In genomic region chr20:62969179-62969760, GRCh38 we compare ENCODE assay signal across 27 cellular contexts. TPM values are rescaled to one million over a fixed set of nuclear protein-coding genes. Genes with fewer than 3 reads are reported as not detected.
DNase-seq lines count a peak whose midpoint lies in the region; ATAC-seq, FAIRE-seq and TF ChIP-seq lines count a peak whose summit lies in the region.
"Had no signal": no experiment of that assay in that cellular context is flagged by ENCODE, and none has a peak within 500 bp of the region (broad histone marks: within the 10 kb centered on the region; RNA-seq: fewer than 3 reads in every experiment).

No MANE protein-coding gene starts in this region.

- TF ChIP-seq POLR2A in GM18951 (IDR thresholded peaks at IDR 0.05; ENCODE audit: extremely low read depth, insufficient read depth, insufficient read length) (peak; percentile 19), HepG2 (IDR thresholded peaks at IDR 0.05; ENCODE audit: insufficient read depth in 1 of 2, low read depth in 2 of 2, low read length in 2 of 2) (peak in 1 of 2 experiments; percentile 7; a peak in 1 of 4 replicates)

- no peak for TF ChIP-seq RAD21 in HepG2 (CRISPR knock-in tag; IDR thresholded peaks at IDR 0.05)

- POLR2A ChIA-PET in HepG2 (lab: Yijun Ruan, JAX): interaction anchor here (2.0 to 2.8 kb wide), 2 partner anchors 32 to 44 kb away, joined by 6 to 20 read pairs; partner anchors contain the start of gene GID8

- WGBS in HepG2 (ENCODE audit: low lambda C conversion rate): 42% methylated on average over 16 of the region's 16 CpGs

- H3K9me3 ChIP-seq in HepG2 (ENCODE audit: low read length): no peaks in the 10 kb centered on the region
- H3K9me3 ChIP-seq: A549 had no signal

- no peak for TF ChIP-seq CTCF in AG10803 (conservative IDR thresholded peaks at IDR 0.05; ENCODE audit: low read length)
- no peak for TF ChIP-seq CTCF in HepG2 (CRISPR knock-in tag; IDR thresholded peaks at IDR 0.05)

- H3K79me2 ChIP-seq in HepG2 (ENCODE audit: insufficient read depth, low read length): no peaks in the 10 kb centered on the region

- H3K4me2 ChIP-seq in HepG2 (ENCODE audit: low read depth, low read length): no peak overlapping the region
- H3K4me2 ChIP-seq: A549 had no signal

- ATAC-seq in HepG2 (no peak), GM21528 (IDR thresholded peaks at IDR 0.05; ENCODE audit: low FRiP score, unreplicated experiment) (no peak)
- ATAC-seq: A549, T-helper 17 cell had no signal

- peak overlapping the region; percentile 2 for H3K27ac ChIP-seq in HepG2 (ENCODE audit: extremely low read length, insufficient read depth, low read length)
- H3K27ac ChIP-seq: A549, HL-60 had no signal

- BruUV-seq in HepG2 (replicated peaks; lab: Mats Ljungman, UMichigan): no TSS peak

- H3K27me3 ChIP-seq in HepG2 (ENCODE audit: control insufficient read depth in 1 of 2, insufficient read depth in 2 of 2, low read length in 2 of 2): peaks cover 12 to 31% of the 10 kb centered on the region in 2 experiments
- peaks cover 13% of the 10 kb centered on the region for H3K27me3 ChIP-seq in H7 (ENCODE audit: control insufficient read depth, insufficient read depth, low read length)

- DNase-seq in AG10803 (ENCODE audit: low read depth) (peak; percentile 6), RPMI8226 (peak; percentile 62), HepG2 (ENCODE audit: low spot score) (no peak), NCI-H82 (lab: John Stamatoyannopoulos, UW) (no peak), H7 (no peak), amygdala (lab: John Stamatoyannopoulos, UW) (no peak)
- DNase-seq: CD4-positive, alpha-beta T cell; H9; KG1; NCI-H1694; NCI-H446 treated with DMSO at 0.1 percent for 48 hours; NCI-H526 treated with DMSO at 0.1 percent for 48 hours; OCI-M1; Right ventricle myocardium superior; SW 1271; T-helper 17 cell had no signal

- H3K36me3 ChIP-seq in HepG2 (replicated peaks in 1 of 2; ENCODE audit: control insufficient read depth in 1 of 2, insufficient read depth in 2 of 2, low read length in 2 of 2) (peaks cover 25% of the 10 kb centered on the region in 2 experiments), H7 (replicated peaks; ENCODE audit: control insufficient read depth, insufficient read depth, low read length) (no peaks in the 10 kb centered on the region; the same call in none of the 2 replicates)

- H4K20me1 ChIP-seq in HepG2 (ENCODE audit: insufficient read depth, low read length): peaks cover 40% of the 10 kb centered on the region; the same call in 1 of the 2 replicates

- no peak overlapping the region for H2AFZ ChIP-seq in HepG2 (ENCODE audit: low read length)

- in situ Hi-C loops in GM18951 (cut with MboI; ENCODE audit: low sequenced_read_pairs, unreplicated experiment) (no loop called here), HepG2 (cut with HindIII; ENCODE audit: extremely low pct_ligation_motif_present, low pct_unique_long_range_greater_than_20kb) (no loop called here)

- intact Hi-C loops in HepG2 (cut with micrococcal nuclease; ENCODE audit: unreplicated experiment): no loop called here

- CTCF ChIA-PET in HepG2 (lab: Yijun Ruan, JAX; ENCODE audit: low intra/inter-chr PET ratio, low total read pairs): no interaction called here

- TF ChIP-seq EP300 in HepG2 (IDR thresholded peaks at IDR 0.05; ENCODE audit: low read depth in 2 of 2, low read length in 2 of 2) (no peak), HepG2 (CRISPR knock-in tag; IDR thresholded peaks at IDR 0.05; ENCODE audit: borderline replicate concordance) (no peak)

- H3K4me3 ChIP-seq in AG10803 (ENCODE audit: low read length) (no peak overlapping the region), HepG2 (replicated peaks in 1 of 3; ENCODE audit: insufficient read depth in 1 of 3, low read depth in 2 of 3, low read length in 3 of 3) (no peak overlapping the region), H7 (ENCODE audit: insufficient read depth, low read depth, low read length) (no peak overlapping the region)
- H3K4me3 ChIP-seq: A549 had no signal

- peak; percentile 15 for FAIRE-seq in HepG2 (lab: Jason Lieb, UNC)
- FAIRE-seq: A549, G401.6, GM18507, GM19239, RCC 7860 had no signal

- peaks cover 45% of the 10 kb centered on the region for H3K4me1 ChIP-seq in HepG2 (ENCODE audit: insufficient read depth, low read length)

- no peak overlapping the region for H3K9ac ChIP-seq in HepG2 (ENCODE audit: insufficient read depth, low read depth, low read length)

RNA-seq across cellular contexts. Expression of gene SLC17A9, which starts 16.8 kb away (rescaled TPM):
- 33.6 and 110 TPM in 2 replicates for total RNA-seq in HepG2 (2016; rRNA removed; fragmentation: Illumina TruSeq; extraction: Trizol)
- 27.1 and 27.6 TPM in 2 replicates for total RNA-seq in HepG2 (2016; cell fraction: cytosol; rRNA removed; fragmentation: Illumina TruSeq; extraction: Trizol; ENCODE audit: low read depth)
- total RNA-seq in HepG2 (2016; cell fraction: insoluble cytoplasmic fraction; rRNA removed; fragmentation: Illumina TruSeq; extraction: Trizol): 25.3 and 116 TPM in 2 replicates
- total RNA-seq in HepG2 (2016; cell fraction: membrane; rRNA removed; fragmentation: Illumina TruSeq; extraction: Trizol): 36.6 and 38.0 TPM in 2 replicates
- 145 and 168 TPM in 2 replicates for total RNA-seq in HepG2 (2016; cell fraction: nucleus; rRNA removed; fragmentation: Illumina TruSeq; extraction: Trizol)
- polyA plus RNA-seq in HepG2 (2011; rRNA removed): 191 and 280 TPM in 2 replicates
- 57.2 and 94.5 TPM in 2 replicates for polyA plus RNA-seq in HepG2 (2011; cell fraction: cytosol; rRNA removed)
- 3,698 and 4,960 TPM in 2 replicates for polyA plus RNA-seq in HepG2 (2011; cell fraction: nucleus; rRNA removed)
- polyA plus RNA-seq in HepG2 (2012): 173 and 220 TPM in 2 replicates
- polyA plus RNA-seq in HepG2 (2016; cell fraction: cytosol; fragmentation: Illumina TruSeq; extraction: Trizol; ENCODE audit: low read depth): 16.5 and 18.1 TPM in 2 replicates
- polyA plus RNA-seq in HepG2 (2016; cell fraction: insoluble cytoplasmic fraction; fragmentation: Illumina TruSeq; extraction: Trizol; ENCODE audit: low read depth): 36.5 and 42.6 TPM in 2 replicates
- 30.7 and 32.6 TPM in 2 replicates for polyA plus RNA-seq in HepG2 (2016; cell fraction: membrane; fragmentation: Illumina TruSeq; extraction: Trizol; ENCODE audit: low read depth)
- 553 and 603 TPM in 2 replicates for polyA plus RNA-seq in HepG2 (2016; cell fraction: nucleus; fragmentation: Illumina TruSeq; extraction: Trizol; ENCODE audit: insufficient read depth, low read depth)
- polyA minus RNA-seq in HepG2 (2011; rRNA and poly(A)+ RNA removed; ENCODE audit: low replicate concordance): 0.07 and 195 TPM in 2 replicates
- 33.4 and 43.3 TPM in 2 replicates for polyA minus RNA-seq in HepG2 (2011; cell fraction: cytosol; rRNA and poly(A)+ RNA removed)
- polyA minus RNA-seq in HepG2 (2011; cell fraction: nucleus; rRNA and poly(A)+ RNA removed): 176 and 196 TPM in 2 replicates
- 32.6 and 41.4 TPM in 2 replicates for total RNA-seq in H7 (2014; rRNA removed; shearing (Covaris generic))

RNA-seq across cellular contexts. Expression of gene GID8, which starts 31.3 kb away (rescaled TPM):
- 59.8 and 74.4 TPM in 2 replicates for total RNA-seq in HepG2 (2016; rRNA removed; fragmentation: Illumina TruSeq; extraction: Trizol)
- 17.8 and 18.7 TPM in 2 replicates for total RNA-seq in HepG2 (2016; cell fraction: cytosol; rRNA removed; fragmentation: Illumina TruSeq; extraction: Trizol; ENCODE audit: low read depth)
- total RNA-seq in HepG2 (2016; cell fraction: insoluble cytoplasmic fraction; rRNA removed; fragmentation: Illumina TruSeq; extraction: Trizol): 60.3 and 68.0 TPM in 2 replicates
- 45.9 and 46.6 TPM in 2 replicates for total RNA-seq in HepG2 (2016; cell fraction: membrane; rRNA removed; fragmentation: Illumina TruSeq; extraction: Trizol)
- total RNA-seq in HepG2 (2016; cell fraction: nucleus; rRNA removed; fragmentation: Illumina TruSeq; extraction: Trizol): 35.6 and 42.8 TPM in 2 replicates
- 39.0 and 39.6 TPM in 2 replicates for polyA plus RNA-seq in HepG2 (2011; rRNA removed)
- 39.6 and 40.7 TPM in 2 replicates for polyA plus RNA-seq in HepG2 (2011; cell fraction: cytosol; rRNA removed)
- polyA plus RNA-seq in HepG2 (2011; cell fraction: nucleus; rRNA removed): 23.9 and 26.9 TPM in 2 replicates
- 36.8 and 46.0 TPM in 2 replicates for polyA plus RNA-seq in HepG2 (2012)
- polyA plus RNA-seq in HepG2 (2016; cell fraction: cytosol; fragmentation: Illumina TruSeq; extraction: Trizol; ENCODE audit: low read depth): 14.5 and 16.6 TPM in 2 replicates
- 66.0 and 70.4 TPM in 2 replicates for polyA plus RNA-seq in HepG2 (2016; cell fraction: insoluble cytoplasmic fraction; fragmentation: Illumina TruSeq; extraction: Trizol; ENCODE audit: low read depth)
- 31.6 and 32.0 TPM in 2 replicates for polyA plus RNA-seq in HepG2 (2016; cell fraction: membrane; fragmentation: Illumina TruSeq; extraction: Trizol; ENCODE audit: low read depth)
- 58.8 and 62.9 TPM in 2 replicates for polyA plus RNA-seq in HepG2 (2016; cell fraction: nucleus; fragmentation: Illumina TruSeq; extraction: Trizol; ENCODE audit: insufficient read depth, low read depth)
- 30.6 and 61.9 TPM in 2 replicates for polyA minus RNA-seq in HepG2 (2011; rRNA and poly(A)+ RNA removed; ENCODE audit: low replicate concordance)
- 28.5 and 31.3 TPM in 2 replicates for polyA minus RNA-seq in HepG2 (2011; cell fraction: cytosol; rRNA and poly(A)+ RNA removed)
- polyA minus RNA-seq in HepG2 (2011; cell fraction: nucleus; rRNA and poly(A)+ RNA removed): 27.2 and 34.4 TPM in 2 replicates
- 49.1 and 57.0 TPM in 2 replicates for total RNA-seq in H7 (2014; rRNA removed; shearing (Covaris generic))

RNA-seq across cellular contexts. Expression of gene BHLHE23, which starts 37.5 kb away (rescaled TPM):
- total RNA-seq in HepG2 (2016; rRNA removed; fragmentation: Illumina TruSeq; extraction: Trizol): not detected in 2 replicates
- total RNA-seq in HepG2 (2016; cell fraction: cytosol; rRNA removed; fragmentation: Illumina TruSeq; extraction: Trizol; ENCODE audit: low read depth): not detected in 2 replicates
- not detected in 2 replicates for total RNA-seq in HepG2 (2016; cell fraction: insoluble cytoplasmic fraction; rRNA removed; fragmentation: Illumina TruSeq; extraction: Trizol)
- total RNA-seq in HepG2 (2016; cell fraction: membrane; rRNA removed; fragmentation: Illumina TruSeq; extraction: Trizol): not detected in 2 replicates
- total RNA-seq in HepG2 (2016; cell fraction: nucleus; rRNA removed; fragmentation: Illumina TruSeq; extraction: Trizol): not detected in 2 replicates
- not detected in 2 replicates for polyA plus RNA-seq in HepG2 (2011; rRNA removed)
- polyA plus RNA-seq in HepG2 (2011; cell fraction: cytosol; rRNA removed): not detected in 2 replicates
- not detected in 2 replicates for polyA plus RNA-seq in HepG2 (2011; cell fraction: nucleus; rRNA removed)
- polyA plus RNA-seq in HepG2 (2012): not detected in 2 replicates
- not detected in 2 replicates for polyA plus RNA-seq in HepG2 (2016; cell fraction: cytosol; fragmentation: Illumina TruSeq; extraction: Trizol; ENCODE audit: low read depth)
- not detected in 2 replicates for polyA plus RNA-seq in HepG2 (2016; cell fraction: insoluble cytoplasmic fraction; fragmentation: Illumina TruSeq; extraction: Trizol; ENCODE audit: low read depth)
- polyA plus RNA-seq in HepG2 (2016; cell fraction: membrane; fragmentation: Illumina TruSeq; extraction: Trizol; ENCODE audit: low read depth): not detected in 2 replicates
- not detected in 2 replicates for polyA plus RNA-seq in HepG2 (2016; cell fraction: nucleus; fragmentation: Illumina TruSeq; extraction: Trizol; ENCODE audit: insufficient read depth, low read depth)
- polyA minus RNA-seq in HepG2 (2011; rRNA and poly(A)+ RNA removed; ENCODE audit: low replicate concordance): not detected in 2 replicates
- not detected in 2 replicates for polyA minus RNA-seq in HepG2 (2011; cell fraction: cytosol; rRNA and poly(A)+ RNA removed)
- polyA minus RNA-seq in HepG2 (2011; cell fraction: nucleus; rRNA and poly(A)+ RNA removed): not detected in 2 replicates
- 2.1 TPM in 2 replicates for total RNA-seq in H7 (2014; rRNA removed; shearing (Covaris generic))
- total RNA-seq: CD4-positive, alpha-beta T cell; Daoy; HT-29; Right ventricle myocardium superior; T-helper 17 cell had no signal
- polyA plus RNA-seq: A549, BJ had no signal

RNA-seq across cellular contexts. Expression of gene DIDO1, which starts 43.0 kb away (rescaled TPM):
- total RNA-seq in HepG2 (2016; rRNA removed; fragmentation: Illumina TruSeq; extraction: Trizol): 75.1 and 77.0 TPM in 2 replicates
- 14.5 and 17.3 TPM in 2 replicates for total RNA-seq in HepG2 (2016; cell fraction: cytosol; rRNA removed; fragmentation: Illumina TruSeq; extraction: Trizol; ENCODE audit: low read depth)
- 71.7 and 75.6 TPM in 2 replicates for total RNA-seq in HepG2 (2016; cell fraction: insoluble cytoplasmic fraction; rRNA removed; fragmentation: Illumina TruSeq; extraction: Trizol)
- 32.1 and 34.1 TPM in 2 replicates for total RNA-seq in HepG2 (2016; cell fraction: membrane; rRNA removed; fragmentation: Illumina TruSeq; extraction: Trizol)
- 86.6 and 98.5 TPM in 2 replicates for total RNA-seq in HepG2 (2016; cell fraction: nucleus; rRNA removed; fragmentation: Illumina TruSeq; extraction: Trizol)
- 72.6 and 75.0 TPM in 2 replicates for polyA plus RNA-seq in HepG2 (2011; rRNA removed)
- polyA plus RNA-seq in HepG2 (2011; cell fraction: cytosol; rRNA removed): 53.2 and 57.1 TPM in 2 replicates
- 292 and 297 TPM in 2 replicates for polyA plus RNA-seq in HepG2 (2011; cell fraction: nucleus; rRNA removed)
- polyA plus RNA-seq in HepG2 (2012): 67.9 and 74.0 TPM in 2 replicates
- 3.0 TPM in 2 replicates for polyA plus RNA-seq in HepG2 (2016; cell fraction: cytosol; fragmentation: Illumina TruSeq; extraction: Trizol; ENCODE audit: low read depth)
- 61.5 and 65.9 TPM in 2 replicates for polyA plus RNA-seq in HepG2 (2016; cell fraction: insoluble cytoplasmic fraction; fragmentation: Illumina TruSeq; extraction: Trizol; ENCODE audit: low read depth)
- 10.9 and 11.6 TPM in 2 replicates for polyA plus RNA-seq in HepG2 (2016; cell fraction: membrane; fragmentation: Illumina TruSeq; extraction: Trizol; ENCODE audit: low read depth)
- 130 and 135 TPM in 2 replicates for polyA plus RNA-seq in HepG2 (2016; cell fraction: nucleus; fragmentation: Illumina TruSeq; extraction: Trizol; ENCODE audit: insufficient read depth, low read depth)
- polyA minus RNA-seq in HepG2 (2011; rRNA and poly(A)+ RNA removed; ENCODE audit: low replicate concordance): 33.0 and 89.8 TPM in 2 replicates
- polyA minus RNA-seq in HepG2 (2011; cell fraction: cytosol; rRNA and poly(A)+ RNA removed): 30.7 and 35.0 TPM in 2 replicates
- polyA minus RNA-seq in HepG2 (2011; cell fraction: nucleus; rRNA and poly(A)+ RNA removed): 139 and 144 TPM in 2 replicates
- 53.2 and 63.4 TPM in 2 replicates for total RNA-seq in H7 (2014; rRNA removed; shearing (Covaris generic))

Comparison
In these comparisons a context has a peak if more than half of its experiments do, and no peak if none do; other contexts are left out.
1. DNase-seq: peak in AG10803 (single experiment) and RPMI8226 (single experiment); none in HepG2 (single experiment), NCI-H82 (single experiment), H7 (single experiment) and amygdala (0 of 56).